Comparison of ENCODE assay signal across 9 cellular contexts in genomic region chr3:71543371-71544016, GRCh38. TPM values are rescaled to one million over a fixed set of nuclear protein-coding genes. Genes with fewer than 3 reads are reported as not detected.
DNase-seq lines count a peak whose midpoint lies in the region; ATAC-seq, FAIRE-seq and TF ChIP-seq lines count a peak whose summit lies in the region.
"Had no signal": no experiment of that assay in that cellular context is flagged by ENCODE, and none has a peak within 500 bp of the region (broad histone marks: within the 10 kb centered on the region; RNA-seq: fewer than 3 reads in every experiment).

No MANE protein-coding gene starts in this region.

- H3K27ac ChIP-seq in mammary epithelial cell (ENCODE audit: insufficient read depth, low read depth, low read length) = no peak overlapping the region
- H3K27ac ChIP-seq in psoas muscle = peak overlapping the region; percentile 73
- H3K27ac ChIP-seq in WERI-Rb-1 = no peak overlapping the region

- no peaks in the 10 kb centered on the region for H3K9me3 Mint-ChIP-seq in Caco-2 (ENCODE audit: unreplicated experiment)

- dilution Hi-C loops in mammary epithelial cell (cut with HindIII; ENCODE audit: low sequenced_read_pairs) = no loop called here

- no peaks in the 10 kb centered on the region for H3K36me3 ChIP-seq in mammary epithelial cell (ENCODE audit: insufficient read depth, low read length)
- H3K36me3 ChIP-seq in psoas muscle (ENCODE audit: insufficient read depth in 1 of 2, low read depth in 1 of 2) = no peaks in the 10 kb centered on the region
- peaks cover 1% of the 10 kb centered on the region for H3K36me3 ChIP-seq in Caco-2 (ENCODE audit: control insufficient read depth, insufficient read depth, low read length)
- H3K36me3 ChIP-seq in WERI-Rb-1 = no peaks in the 10 kb centered on the region

- no peaks in the 10 kb centered on the region for H3K27me3 Mint-ChIP-seq in Caco-2 (ENCODE audit: insufficient read depth, unreplicated experiment)

- 18% methylated on average over 3 of the region's 3 CpGs for WGBS in mammary epithelial cell (ENCODE audit: low coverage, missing lambda C conversion rate)
- WGBS in psoas muscle, 3 donors = 15 to 40% (median 21%) methylated on average over 3 of the region's 3 CpGs

- peaks cover 25% of the 10 kb centered on the region for H3K4me1 Mint-ChIP-seq in Caco-2 (ENCODE audit: low read depth, unreplicated experiment)

- H3K27me3 ChIP-seq in mammary epithelial cell (ENCODE audit: insufficient read depth, low read length) (no peaks in the 10 kb centered on the region), psoas muscle (ENCODE audit: insufficient read depth in 3 of 3, low read length in 2 of 3) (no peaks in the 10 kb centered on the region), Caco-2 (replicated peaks; ENCODE audit: control insufficient read depth, insufficient read depth, low read length) (no peaks in the 10 kb centered on the region), WERI-Rb-1 (ENCODE audit: insufficient read depth, low read depth, severe bottlenecking) (no peaks in the 10 kb centered on the region)

- ATAC-seq in HG03354 (IDR thresholded peaks at IDR 0.05; ENCODE audit: poor library complexity, severe bottlenecking, unreplicated experiment) = peak; percentile 28
- peak; percentile 41 to 55 (median 50) for ATAC-seq in psoas muscle

- no peaks in the 10 kb centered on the region for H3K36me3 Mint-ChIP-seq in Caco-2 (ENCODE audit: insufficient read depth, unreplicated experiment)

- in situ Hi-C loops in G401 (cut with HindIII; ENCODE audit: low sequenced_read_pairs) = no loop called here
- in situ Hi-C loops in mammary epithelial cell (cut with MboI; ENCODE audit: low sequenced_read_pairs in 2 of 2) = no loop called here

- BruUV-seq in mammary epithelial cell (replicated peaks; lab: Mats Ljungman, UMichigan) (TSS peak; percentile 81), Caco-2 (replicated peaks; lab: Mats Ljungman, UMichigan) (no TSS peak)

- no peak for FAIRE-seq in D721Med (lab: Jason Lieb, UNC)

- H3K9me3 ChIP-seq in mammary epithelial cell (replicated peaks; ENCODE audit: insufficient read depth, low read length) (no peaks in the 10 kb centered on the region), psoas muscle (no peaks in the 10 kb centered on the region), Caco-2 (no peaks in the 10 kb centered on the region), WERI-Rb-1 (ENCODE audit: severe bottlenecking) (no peaks in the 10 kb centered on the region)

- intact Hi-C loops in mammary epithelial cell (cut with micrococcal nuclease) (loop anchor here (2.0 to 5.0 kb wide), 2 partner anchors 33 to 41 kb away; no protein-coding TSS in a partner anchor), psoas muscle (cut with DNase I) (loop anchor here in 1 of 2 donors (5.0 kb wide), 1 partner anchor 39 kb away; the partner anchor contains the start of gene FOXP1), Caco-2 (cut with micrococcal nuclease; ENCODE audit: unreplicated experiment) (no loop called here)

- H4K20me1 ChIP-seq in mammary epithelial cell (ENCODE audit: insufficient read depth, low read length) = no peaks in the 10 kb centered on the region

- H3K79me2 ChIP-seq in mammary epithelial cell (ENCODE audit: insufficient read depth, low read length) = no peaks in the 10 kb centered on the region

- POLR2A ChIA-PET in Caco-2 (lab: Charles Lee) = no interaction called here

- peak overlapping the region; percentile 87 for H2AFZ ChIP-seq in mammary epithelial cell (ENCODE audit: low read depth, low read length)

- H3K9ac ChIP-seq in mammary epithelial cell (ENCODE audit: insufficient read depth, low read length) = no peak overlapping the region

- CTCF ChIA-PET in mammary epithelial cell (lab: Charles Lee; ENCODE audit: low non-redundant PET) (no interaction called here), Caco-2 (lab: Charles Lee) (no interaction called here)

- H3K4me3 ChIP-seq in mammary epithelial cell (replicated peaks in 1 of 3; ENCODE audit: insufficient read depth in 1 of 3, low read depth in 2 of 3, low read length in 3 of 3) (no peak overlapping the region), psoas muscle (peak overlapping the region; percentile 48), Caco-2 (ENCODE audit: low read depth, low read length) (no peak overlapping the region), WERI-Rb-1 (ENCODE audit: low read depth, low read length) (no peak overlapping the region)

- peak overlapping the region; percentile 34 for H3K4me2 ChIP-seq in mammary epithelial cell (ENCODE audit: insufficient read depth, low read depth, low read length)

- no peak overlapping the region for H3K4me3 Mint-ChIP-seq in Caco-2 (ENCODE audit: unreplicated experiment)

- TF ChIP-seq CTCF in mammary epithelial cell (conservative IDR thresholded peaks at IDR 0.05 in 1 of 2, IDR thresholded peaks at IDR 0.05 in 1 of 2; ENCODE audit: extremely low read depth in 1 of 2, insufficient read depth in 1 of 2, low read depth in 1 of 2, low read length in 2 of 2) (no peak), psoas muscle (IDR thresholded peaks at IDR 0.05) (no peak), D721Med (IDR thresholded peaks at IDR 0.05; ENCODE audit: insufficient read depth, missing control alignments) (no peak), Caco-2 (IDR thresholded peaks at IDR 0.05; ENCODE audit: insufficient read depth in 1 of 2, low read depth in 1 of 2, low read length in 1 of 2, severe bottlenecking in 1 of 2, unreplicated experiment in 1 of 2) (no peak), WERI-Rb-1 (IDR thresholded peaks at IDR 0.05; ENCODE audit: low read depth, low read length) (no peak)

- no peak overlapping the region for H3K27ac Mint-ChIP-seq in Caco-2 (ENCODE audit: unreplicated experiment)

- DNase-seq in G401 (ENCODE audit: low spot score) (peak; percentile 56), mammary epithelial cell (no peak), psoas muscle (peak in 1 of 2 donors; percentile 12), GDM1 (lab: John Stamatoyannopoulos, UW) (no peak), D721Med (ENCODE audit: insufficient read length, low spot score) (no peak), Caco-2 (no peak), WERI-Rb-1 (no peak)
- DNase-seq: NCI-H510A had no signal

- H3K4me1 ChIP-seq in mammary epithelial cell (ENCODE audit: insufficient read depth, low read length) (peaks cover 13% of the 10 kb centered on the region), psoas muscle (peaks cover 17% of the 10 kb centered on the region), Caco-2 (peaks cover 38% of the 10 kb centered on the region)

RNA-seq across cellular contexts. Expression of gene FOXP1, which starts 40.0 kb away (rescaled TPM):
- total RNA-seq in G401 (2014; rRNA removed; shearing (Covaris generic)) = 1.1 and 9.7 TPM in 2 replicates
- 10 to 100 TPM; 49.5 to 62.5 TPM for total RNA-seq in mammary epithelial cell
- 34.2 TPM for polyA plus RNA-seq in mammary epithelial cell
- 87.2 TPM for polyA minus RNA-seq in mammary epithelial cell
- total RNA-seq in psoas muscle = 10 to 100 TPM; 15.4 to 26.4 (median 19.6) TPM
- 10 to 100 TPM in 1 of 3 donors, 1 to 10 TPM in 2; 2.6 to 10.2 (median 9.5) TPM for polyA plus RNA-seq in psoas muscle
- 131 and 155 TPM in 2 replicates for total RNA-seq in Caco-2 (2022)
